In the genomic region with DNA sequence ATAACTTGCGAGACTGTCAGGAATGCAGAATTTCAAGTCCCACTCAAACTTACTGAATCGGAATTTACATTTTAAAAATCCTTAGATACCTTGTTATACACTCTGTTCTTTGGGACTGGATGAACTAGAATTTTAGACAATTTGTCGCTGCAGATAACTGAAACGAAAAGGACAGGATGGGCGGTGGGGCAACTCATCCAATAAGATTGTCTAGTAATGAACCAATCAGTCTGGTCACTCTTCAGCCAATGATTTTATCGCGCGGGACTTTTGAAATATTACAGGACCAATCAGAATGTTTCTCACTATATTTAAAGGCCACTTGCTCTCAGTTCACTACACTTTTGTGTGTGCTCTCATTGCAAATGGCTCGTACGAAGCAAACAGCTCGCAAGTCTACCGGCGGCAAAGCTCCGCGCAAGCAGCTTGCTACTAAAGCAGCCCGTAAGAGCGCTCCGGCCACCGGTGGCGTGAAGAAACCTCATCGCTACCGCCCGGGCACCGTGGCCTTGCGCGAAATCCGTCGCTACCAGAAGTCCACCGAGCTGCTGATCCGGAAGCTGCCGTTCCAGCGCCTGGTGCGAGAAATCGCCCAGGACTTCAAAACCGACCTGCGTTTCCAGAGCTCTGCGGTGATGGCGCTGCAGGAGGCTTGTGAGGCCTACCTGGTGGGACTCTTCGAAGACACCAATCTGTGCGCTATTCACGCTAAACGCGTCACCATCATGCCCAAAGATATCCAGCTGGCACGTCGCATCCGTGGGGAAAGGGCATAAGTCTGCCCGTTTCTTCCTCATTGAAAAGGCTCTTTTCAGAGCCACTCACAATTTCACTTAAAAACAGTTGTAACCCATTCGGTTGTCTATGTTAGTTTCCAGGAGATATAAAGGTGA, we compare ENCODE assay signal across 8 cellular contexts. TPM values are rescaled to one million over a fixed set of nuclear protein-coding genes. Genes with fewer than 3 reads are reported as not detected.
A peak's percentile ranks its signal among the peaks of the same experiment; 100 is the strongest.
DNase-seq lines count a peak whose midpoint lies in the region; ATAC-seq and TF ChIP-seq lines count a peak whose summit lies in the region.

No MANE protein-coding gene starts in this region.

- peak; percentile 44 for ATAC-seq in GM18870 (IDR thresholded peaks at IDR 0.05; ENCODE audit: unreplicated experiment)
- ATAC-seq in HG03135 (IDR thresholded peaks at IDR 0.05; ENCODE audit: unreplicated experiment), result peak; percentile 48

- H3K27me3 ChIP-seq in esophagus squamous epithelium (no peaks in the 10 kb centered on the region), tibial nerve (no peaks in the 10 kb centered on the region)

- no peaks in the 10 kb centered on the region for H3K9me3 ChIP-seq in esophagus squamous epithelium
- no peaks in the 10 kb centered on the region for H3K9me3 ChIP-seq in tibial nerve

- no peaks in the 10 kb centered on the region for H3K27me3 Mint-ChIP-seq in nephron (ENCODE audit: low read depth)

- peak overlapping the region; percentile 96 to 99 (median 97) for H3K27ac Mint-ChIP-seq in nephron

- peak in 1 of 6 experiments; percentile 3 for TF ChIP-seq CTCF in esophagus squamous epithelium (IDR thresholded peaks at IDR 0.05)
- no peak for TF ChIP-seq CTCF in nephron (IDR thresholded peaks at IDR 0.05; ENCODE audit: unreplicated experiment in 3 of 3)
- TF ChIP-seq CTCF in tibial nerve (IDR thresholded peaks at IDR 0.05), result peak in 1 of 5 experiments; percentile 20

- peak in 1 of 2 donors; percentile 94 for TF ChIP-seq EP300 in tibial nerve (IDR thresholded peaks at IDR 0.05)

- WGBS in esophagus squamous epithelium, 2 donors, result 1 to 2% methylated on average over 16 to 41 of the region's 48 CpGs
- 2 to 3% methylated on average over 41 to 47 of the region's 48 CpGs for WGBS in tibial nerve, 2 donors

- peak in 3 of 4 donors; percentile 46 to 91 (median 78) for TF ChIP-seq POLR2A in esophagus squamous epithelium (IDR thresholded peaks at IDR 0.05)
- peak; percentile 76 to 77 for TF ChIP-seq POLR2A in tibial nerve (IDR thresholded peaks at IDR 0.05)

- intact Hi-C loops in esophagus squamous epithelium (cut with DNase I), result no loop called here

- peaks cover 17% of the 10 kb centered on the region for H3K4me1 Mint-ChIP-seq in nephron

- in situ Hi-C loops in ACHN (cut with HindIII; ENCODE audit: low pct_ligation_motif_present, low pct_unique_long_range_greater_than_20kb, low sequenced_read_pairs), result no loop called here

- H3K4me3 ChIP-seq in esophagus squamous epithelium (peak overlapping the region; percentile 26 to 71 (median 58)), tibial nerve (peak overlapping the region; percentile 39 to 59 (median 50))

- H3K4me1 ChIP-seq in esophagus squamous epithelium, result peaks cover 5 to 28% (median 9%) of the 10 kb centered on the region in 3 donors
- peaks cover 0 to 11% (median 2%) of the 10 kb centered on the region in 4 donors for H3K4me1 ChIP-seq in tibial nerve

- peak overlapping the region; percentile 79 to 89 (median 87) for H3K4me3 Mint-ChIP-seq in nephron

- H3K36me3 Mint-ChIP-seq in nephron (ENCODE audit: low read depth), result no peaks in the 10 kb centered on the region

- H3K36me3 ChIP-seq in esophagus squamous epithelium (no peaks in the 10 kb centered on the region), tibial nerve (no peaks in the 10 kb centered on the region)

- DNase-seq in ACHN (peak; percentile 91), NOMO-1 treated with dmso at 0.1 percent for 144 hours (lab: John Stamatoyannopoulos, UW; ENCODE audit: unreplicated experiment) (peak; percentile 4), esophagus squamous epithelium (lab: John Stamatoyannopoulos, UW) (peak; percentile 67), tibial nerve (ENCODE audit: low spot score in 2 of 2) (peak; percentile 64 to 99)
- DNase-seq in activated T-cell treated with anti-CD3 and anti-CD28 coated beads, Interleukin-2, amount 50 U/mL, for 48 hours, result peak; percentile 82 to 85

- peaks cover 2% of the 10 kb centered on the region for H3K9me3 Mint-ChIP-seq in nephron

- H3K27ac ChIP-seq in esophagus squamous epithelium (peak overlapping the region; percentile 84 to 94 (median 94)), tibial nerve (peak overlapping the region; percentile 74 to 95 (median 92))

RNA-seq across cellular contexts. Expression of gene HFE, which starts 41.9 kb away (rescaled TPM):
- total RNA-seq in esophagus squamous epithelium, result 1 to 10 TPM; 2.9 to 7.3 (median 4.3) TPM
- total RNA-seq in tibial nerve, result 10 to 100 TPM in 2 of 4 donors, 1 to 10 TPM in 2; 5.9 to 11.0 (median 9.0) TPM

Comparison
In these comparisons a context has a peak if more than half of its experiments do, and no peak if none do; other contexts are left out.
1. Peak in every context shown above with its lines: DNase-seq, ATAC-seq, H3K4me3 ChIP-seq and H3K27ac ChIP-seq.
2. DNase-seq: peak in every context shown above with its lines; median percentile 91 in ACHN; 84 in activated T-cell treated with anti-CD3 and anti-CD28 coated beads, Interleukin-2, amount 50 U/mL, for 48 hours; 82 in tibial nerve; 67 in esophagus squamous epithelium; 4 in NOMO-1 treated with dmso at 0.1 percent for 144 hours.